8 cellular contexts compared by ENCODE assay signal in genomic region chr19:36213793-36214387, GRCh38. TPM values are rescaled to one million over a fixed set of nuclear protein-coding genes. Genes with fewer than 3 reads are reported as not detected.
DNase-seq lines count a peak whose midpoint lies in the region; ATAC-seq and TF ChIP-seq lines count a peak whose summit lies in the region.

No MANE protein-coding gene starts in this region.

- no peaks in the 10 kb centered on the region for H3K9me3 ChIP-seq in endodermal cell (ENCODE audit: control insufficient read depth, low read length)
- H3K9me3 ChIP-seq in osteoblast (ENCODE audit: low read depth, low read length) = no peaks in the 10 kb centered on the region

- H3K79me2 ChIP-seq in osteoblast (ENCODE audit: insufficient read depth, low read length) = peaks cover 63% of the 10 kb centered on the region

- H3K27ac ChIP-seq in endodermal cell (ENCODE audit: low read depth, low read length) (peak overlapping the region; percentile 7), osteoblast (ENCODE audit: low read depth, low read length) (peak overlapping the region; percentile 94)

- H3K9me3 Mint-ChIP-seq in endodermal cell = no peaks in the 10 kb centered on the region

- ATAC-seq in GM18511 (IDR thresholded peaks at IDR 0.05; ENCODE audit: unreplicated experiment) (no peak), GM21619 (IDR thresholded peaks at IDR 0.05; ENCODE audit: unreplicated experiment) (no peak)

- WGBS in endodermal cell (ENCODE audit: insufficient coverage in 1 of 2, insufficient read length in 1 of 2), 2 experiments = 37 to 43% methylated on average over 8 to 15 of the region's 15 CpGs

- DNase-seq in GM06990 (ENCODE audit: extremely low read depth, insufficient read length) = no peak
- DNase-seq in M059J (ENCODE audit: low read depth) = peak; percentile 47
- no peak for DNase-seq in endodermal cell
- DNase-seq in osteoblast (ENCODE audit: insufficient read length, low spot score, missing footprints) = peak; percentile 81
- no peak for DNase-seq in GDM1 (lab: John Stamatoyannopoulos, UW)
- DNase-seq in putamen (ENCODE audit: low spot score) = no peak

- no peak overlapping the region for H3K27ac Mint-ChIP-seq in endodermal cell

- H3K4me3 ChIP-seq in GM06990 (replicated peaks; ENCODE audit: low read depth, low read length) (peak overlapping the region; percentile 84), endodermal cell (ENCODE audit: low read length) (peak overlapping the region; percentile 98), osteoblast (ENCODE audit: insufficient read depth, low read length) (peak overlapping the region; percentile 83)

- H2AFZ ChIP-seq in osteoblast (ENCODE audit: low read length) = peak overlapping the region; percentile 94

- no peak overlapping the region for H3K4me3 Mint-ChIP-seq in endodermal cell

- H3K4me1 ChIP-seq in endodermal cell (ENCODE audit: control insufficient read depth, insufficient read depth, low read length) (no peaks in the 10 kb centered on the region), osteoblast (ENCODE audit: insufficient read depth, low read length) (no peaks in the 10 kb centered on the region)

- H3K4me2 ChIP-seq in osteoblast (ENCODE audit: insufficient read depth, low read length) = peak overlapping the region; percentile 96

- H3K36me3 ChIP-seq in GM06990 (ENCODE audit: control insufficient read depth, insufficient read depth, low read length) = no peaks in the 10 kb centered on the region; the same call in 1 of the 2 replicates
- H3K36me3 ChIP-seq in endodermal cell (ENCODE audit: control insufficient read depth, insufficient read depth, low read length) = peaks cover 9% of the 10 kb centered on the region
- H3K36me3 ChIP-seq in osteoblast (ENCODE audit: insufficient read depth, low read length) = peaks cover 4% of the 10 kb centered on the region

- H3K27me3 Mint-ChIP-seq in endodermal cell (ENCODE audit: insufficient read depth) = no peaks in the 10 kb centered on the region

- TF ChIP-seq CTCF in GM06990 (IDR thresholded peaks at IDR 0.05; ENCODE audit: insufficient read depth, low read length, poor library complexity, severe bottlenecking) (no peak), endodermal cell (conservative IDR thresholded peaks at IDR 0.05) (no peak), osteoblast (IDR thresholded peaks at IDR 0.05; ENCODE audit: extremely low read depth, low read depth, low read length) (no peak)

- peaks cover 9% of the 10 kb centered on the region for H4K20me1 ChIP-seq in osteoblast (ENCODE audit: insufficient read depth, low read length)

- peak overlapping the region; percentile 99 for H3K9ac ChIP-seq in endodermal cell (ENCODE audit: extremely low read depth, low read length, poor library complexity, severe bottlenecking)

- H3K4me1 Mint-ChIP-seq in endodermal cell = peaks cover 5% of the 10 kb centered on the region

- peaks cover 12% of the 10 kb centered on the region for H3K36me3 Mint-ChIP-seq in endodermal cell (ENCODE audit: low read depth)

- H3K27me3 ChIP-seq in GM06990 (replicated peaks; ENCODE audit: control insufficient read depth, insufficient read depth, low read length) (no peaks in the 10 kb centered on the region), endodermal cell (ENCODE audit: control insufficient read depth, insufficient read depth, low read length, poor library complexity, severe bottlenecking) (no peaks in the 10 kb centered on the region), osteoblast (ENCODE audit: insufficient read depth, low read length) (no peaks in the 10 kb centered on the region)

RNA-seq across cellular contexts. Expression of gene ZNF565, which starts 0.6 kb away (rescaled TPM):
- 2.2 and 3.6 TPM in 2 replicates for total RNA-seq in M059J (2014; rRNA removed; shearing (Covaris generic))
- total RNA-seq in endodermal cell (1 to 10 TPM; 1.6 to 2.7 TPM), osteoblast (6.9 and 7.1 TPM in 2 replicates)
- polyA plus RNA-seq in endodermal cell (2013, experiment 1 of 2) = 4.8 TPM
- 4.0 TPM for polyA plus RNA-seq in endodermal cell (2013, experiment 2 of 2)

RNA-seq across cellular contexts. Expression of gene ZNF146, which starts 1.0 kb away (rescaled TPM):
- total RNA-seq in M059J (2014; rRNA removed; shearing (Covaris generic)) = 72.9 and 95.5 TPM in 2 replicates
- total RNA-seq in endodermal cell = 100 to 1,000 TPM; 105 to 128 TPM
- polyA plus RNA-seq in endodermal cell (2013, experiment 1 of 2) = 101 TPM
- 102 TPM for polyA plus RNA-seq in endodermal cell (2013, experiment 2 of 2)
- 65.7 and 82.2 TPM in 2 replicates for total RNA-seq in osteoblast

Comparison
In these comparisons a context has a peak if more than half of its experiments do, and no peak if none do; other contexts are left out.
1. DNase-seq: peak in M059J (single experiment) and osteoblast (single experiment); none in GM06990 (single experiment), endodermal cell (single experiment), GDM1 (single experiment) and putamen (single experiment).
2. Peak in every context shown above with its lines, with median percentiles within 50 percentile points of each other: H3K4me3 ChIP-seq.